ENCODE assay signal across 22 cellular contexts in the genomic region with DNA sequence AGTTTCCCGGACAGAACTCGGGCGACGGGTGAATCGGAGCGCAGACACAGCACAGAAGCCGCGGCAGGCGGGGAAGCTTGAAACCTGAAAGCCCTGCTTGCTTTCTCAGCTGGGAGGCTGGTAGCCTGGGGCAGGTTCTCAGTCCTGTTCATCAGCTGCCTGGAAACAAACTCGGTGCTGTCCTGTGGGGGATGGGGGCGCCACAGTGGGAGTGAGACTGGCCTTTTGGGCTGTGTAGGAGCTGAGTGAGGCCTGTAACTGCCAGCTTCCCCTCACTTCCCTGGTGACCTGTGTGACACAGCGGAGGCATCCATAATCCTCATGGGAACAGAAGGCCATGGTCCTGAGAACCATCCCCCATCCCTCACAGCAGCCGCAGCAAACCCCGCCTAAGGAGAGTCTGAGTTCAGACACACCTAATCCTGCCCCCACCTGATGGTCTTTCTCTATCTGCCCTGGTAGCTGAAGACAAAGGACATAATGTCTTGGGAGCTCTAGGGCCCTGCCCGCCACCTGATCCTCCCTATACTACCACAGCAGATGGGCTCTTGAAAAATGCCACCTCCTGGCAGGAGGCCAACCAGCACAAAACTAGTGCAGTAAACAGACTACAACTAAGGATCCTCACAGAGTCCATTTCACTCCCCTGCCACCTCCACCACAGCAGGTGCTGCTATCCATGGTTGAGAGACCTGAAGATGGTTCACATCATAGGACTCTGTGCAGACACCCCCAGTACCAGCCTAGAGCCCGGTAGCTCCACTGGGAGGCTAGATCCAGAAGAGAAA. TPM values are rescaled to one million over a fixed set of nuclear protein-coding genes. Genes with fewer than 3 reads are reported as not detected.
A peak's percentile ranks its signal among the peaks of the same experiment; 100 is the strongest.
DNase-seq lines count a peak whose midpoint lies in the region; TF ChIP-seq lines count a peak whose summit lies in the region.
"Had no signal": no experiment of that assay in that cellular context is flagged by ENCODE, and none has a peak within 500 bp of the region (broad histone marks: within the 10 kb centered on the region; RNA-seq: fewer than 3 reads in every experiment).

No MANE protein-coding gene starts in this region.

- H3K27ac ChIP-seq in mesendoderm (ENCODE audit: low read depth, low read length): no peak overlapping the region
- H3K27ac ChIP-seq: 22Rv1, prostate gland, spleen, upper lobe of right lung had no signal

- no peak overlapping the region for H3K4ac ChIP-seq in mesendoderm (ENCODE audit: low read depth, low read length)

- H3K18ac ChIP-seq in mesendoderm (ENCODE audit: low read length): no peak overlapping the region

- H3K4me1 Mint-ChIP-seq in activated T-helper 2 cell treated with anti-CD3 and anti-CD28 coated beads, Interferon-gamma antibody, Interleukin-2, Interleukin-4, amounts not matched to agents 10 μg/mL and 5 μg/mL and 100 μg/mL, durations not matched to agents 14 hours and 24 hours and 36 hours (ENCODE audit: low read depth): no peaks in the 10 kb centered on the region
- H3K4me1 Mint-ChIP-seq: activated CD4-positive, alpha-beta memory T cell treated with anti-CD3 and anti-CD28 coated beads, Interleukin-2, amount 10 ng/mL, durations not matched to agents 7 days and 5 days; brain; stimulated activated memory B cell treated with anti-CD40 and anti-IgM and Interleukin-4, amounts not matched to agents 10 μg/mL and 1 μg/mL and 100 μg/mL, for 72 hours had no signal

- no peak overlapping the region for H3K4me3 ChIP-seq in mesendoderm (ENCODE audit: low read length)
- H3K4me3 ChIP-seq: prostate gland, spleen, upper lobe of right lung had no signal

- no peaks in the 10 kb centered on the region for H3K36me3 Mint-ChIP-seq in activated T-helper 2 cell treated with anti-CD3 and anti-CD28 coated beads, Interferon-gamma antibody, Interleukin-2, Interleukin-4, amounts not matched to agents 10 μg/mL and 5 μg/mL and 100 μg/mL, durations not matched to agents 14 hours and 24 hours and 36 hours (ENCODE audit: low read depth)
- H3K36me3 Mint-ChIP-seq: brain; natural killer cell treated with Interleukin-12 subunit alpha and Interleukin-12 subunit beta and Interleukin-15 and Interleukin-18, amount 100 ng/mL, for 72 hours; stimulated activated memory B cell treated with anti-CD40 and anti-IgM and Interleukin-4, amounts not matched to agents 10 μg/mL and 1 μg/mL and 100 μg/mL, for 72 hours had no signal

- no CpG with 5 or more reads among the region's 16 CpGs for WGBS in mesendoderm (ENCODE audit: extremely low coverage, insufficient coverage, low lambda C conversion rate)

- no peak overlapping the region for H4K5ac ChIP-seq in mesendoderm (ENCODE audit: low read length)

- peak; percentile 34 for DNase-seq in DMS153 (lab: John Stamatoyannopoulos, UW)
- no peak for DNase-seq in DMS153 treated with DMSO at 0.1 percent for 48 hours (lab: John Stamatoyannopoulos, UW; ENCODE audit: unreplicated experiment)
- DNase-seq in NCI-H1105 treated with DMSO at 0.1 percent for 48 hours (lab: John Stamatoyannopoulos, UW): peak; percentile 33
- peak; percentile 97 to 98 for DNase-seq in NCI-H524 (lab: John Stamatoyannopoulos, UW)
- DNase-seq in mesendoderm: peak; percentile 70
- DNase-seq in central memory CD4-positive, alpha-beta T cell: no peak
- no peak for DNase-seq in activated T-helper 2 cell treated with anti-CD3 and anti-CD28 coated beads, Interferon-gamma antibody, Interleukin-2, Interleukin-4, amounts not matched to agents 10 μg/mL and 5 μg/mL and 100 μg/mL, durations not matched to agents 14 hours and 24 hours and 36 hours (ENCODE audit: low spot score)
- DNase-seq in GM10266 (ENCODE audit: extremely low spot score): no peak
- DNase-seq: activated CD4-positive, alpha-beta memory T cell treated with anti-CD3 and anti-CD28 coated beads, Interleukin-2, amount 10 ng/mL, durations not matched to agents 7 days and 5 days; activated T-cell treated with anti-CD3 and anti-CD28 coated beads, Interleukin-2, amount 50 U/mL, for 48 hours; C1 segment of cervical spinal cord; erythroblast; spleen; SW 1271; upper lobe of right lung had no signal

- no peak for TF ChIP-seq CTCF in GM10266 (IDR thresholded peaks at IDR 0.05; ENCODE audit: control insufficient read depth, insufficient read depth, low read depth, missing control alignments)

- no peak overlapping the region for H3K23ac ChIP-seq in mesendoderm (ENCODE audit: low read length)

- H3K27ac Mint-ChIP-seq in activated T-helper 2 cell treated with anti-CD3 and anti-CD28 coated beads, Interferon-gamma antibody, Interleukin-2, Interleukin-4, amounts not matched to agents 10 μg/mL and 5 μg/mL and 100 μg/mL, durations not matched to agents 14 hours and 24 hours and 36 hours: no peak overlapping the region
- H3K27ac Mint-ChIP-seq: activated CD4-positive, alpha-beta memory T cell treated with anti-CD3 and anti-CD28 coated beads, Interleukin-2, amount 10 ng/mL, durations not matched to agents 7 days and 5 days; activated naive CD8-positive, alpha-beta T cell; brain; dendritic cell treated with granulocyte-macrophage colony-stimulating factor and Interleukin-4, amounts not matched to agents 40 ng/mL and 50 ng/mL, for 4 days; natural killer cell treated with Interleukin-12 subunit alpha and Interleukin-12 subunit beta and Interleukin-15 and Interleukin-18, amount 100 ng/mL, for 72 hours; stimulated activated memory B cell treated with anti-CD40 and anti-IgM and Interleukin-4, amounts not matched to agents 10 μg/mL and 1 μg/mL and 100 μg/mL, for 72 hours had no signal

- H3K9ac ChIP-seq in mesendoderm (ENCODE audit: low read length): no peak overlapping the region

- no peaks in the 10 kb centered on the region for H3K4me1 ChIP-seq in mesendoderm (ENCODE audit: control insufficient read depth, low read depth, low read length)
- H3K4me1 ChIP-seq: prostate gland, spleen, upper lobe of right lung had no signal

- H3K56ac ChIP-seq in mesendoderm (ENCODE audit: low read length): peak overlapping the region; percentile 44

- no peak overlapping the region for H2BK15ac ChIP-seq in mesendoderm (replicated peaks; ENCODE audit: low read depth)

- no peak overlapping the region for H2BK5ac ChIP-seq in mesendoderm (ENCODE audit: low read length)

- no peaks in the 10 kb centered on the region for H3K9me3 Mint-ChIP-seq in activated T-helper 2 cell treated with anti-CD3 and anti-CD28 coated beads, Interferon-gamma antibody, Interleukin-2, Interleukin-4, amounts not matched to agents 10 μg/mL and 5 μg/mL and 100 μg/mL, durations not matched to agents 14 hours and 24 hours and 36 hours
- H3K9me3 Mint-ChIP-seq: activated CD4-positive, alpha-beta memory T cell treated with anti-CD3 and anti-CD28 coated beads, Interleukin-2, amount 10 ng/mL, durations not matched to agents 7 days and 5 days; dendritic cell treated with granulocyte-macrophage colony-stimulating factor and Interleukin-4, amounts not matched to agents 40 ng/mL and 50 ng/mL, for 4 days; natural killer cell treated with Interleukin-12 subunit alpha and Interleukin-12 subunit beta and Interleukin-15 and Interleukin-18, amount 100 ng/mL, for 72 hours had no signal

- no peak overlapping the region for H3K4me3 Mint-ChIP-seq in activated T-helper 2 cell treated with anti-CD3 and anti-CD28 coated beads, Interferon-gamma antibody, Interleukin-2, Interleukin-4, amounts not matched to agents 10 μg/mL and 5 μg/mL and 100 μg/mL, durations not matched to agents 14 hours and 24 hours and 36 hours (ENCODE audit: low read depth)
- H3K4me3 Mint-ChIP-seq: activated CD4-positive, alpha-beta memory T cell treated with anti-CD3 and anti-CD28 coated beads, Interleukin-2, amount 10 ng/mL, durations not matched to agents 7 days and 5 days; activated naive CD8-positive, alpha-beta T cell; brain; dendritic cell treated with granulocyte-macrophage colony-stimulating factor and Interleukin-4, amounts not matched to agents 40 ng/mL and 50 ng/mL, for 4 days; natural killer cell treated with Interleukin-12 subunit alpha and Interleukin-12 subunit beta and Interleukin-15 and Interleukin-18, amount 100 ng/mL, for 72 hours; stimulated activated memory B cell treated with anti-CD40 and anti-IgM and Interleukin-4, amounts not matched to agents 10 μg/mL and 1 μg/mL and 100 μg/mL, for 72 hours had no signal

- no peak overlapping the region for H2AK5ac ChIP-seq in mesendoderm (ENCODE audit: low read length)

- intact Hi-C loops in activated T-helper 2 cell treated with anti-CD3 and anti-CD28 coated beads, Interferon-gamma antibody, Interleukin-2, Interleukin-4, amounts not matched to agents 10 μg/mL and 5 μg/mL and 100 μg/mL, durations not matched to agents 14 hours and 24 hours and 36 hours (cut with micrococcal nuclease): no loop called here

- H3K36me3 ChIP-seq in mesendoderm (ENCODE audit: control insufficient read depth, insufficient read depth, low read length): no peaks in the 10 kb centered on the region
- H3K36me3 ChIP-seq: prostate gland, spleen, upper lobe of right lung had no signal

- no peaks in the 10 kb centered on the region for H3K79me2 ChIP-seq in mesendoderm (ENCODE audit: control insufficient read depth, insufficient read depth, low read length)

- no peaks in the 10 kb centered on the region for H3K27me3 ChIP-seq in mesendoderm (ENCODE audit: insufficient read depth, low read length, poor library complexity)
- H3K27me3 ChIP-seq: spleen, upper lobe of right lung had no signal

- H2BK120ac ChIP-seq in mesendoderm (ENCODE audit: low read depth, low read length): no peak overlapping the region

- H3K4me2 ChIP-seq in mesendoderm (ENCODE audit: low read length): no peak overlapping the region

- H3K27me3 Mint-ChIP-seq in activated T-helper 2 cell treated with anti-CD3 and anti-CD28 coated beads, Interferon-gamma antibody, Interleukin-2, Interleukin-4, amounts not matched to agents 10 μg/mL and 5 μg/mL and 100 μg/mL, durations not matched to agents 14 hours and 24 hours and 36 hours (ENCODE audit: low read depth): peaks cover 36% of the 10 kb centered on the region

- H3K79me1 ChIP-seq in mesendoderm (ENCODE audit: low read length): no peaks in the 10 kb centered on the region

- no peak overlapping the region for H4K8ac ChIP-seq in mesendoderm (ENCODE audit: low read depth, low read length)

RNA-seq across cellular contexts. Expression of gene LDLRAD4, which starts 52.7 kb away (rescaled TPM):
- 1.5 TPM for polyA plus RNA-seq in mesendoderm (2013, experiment 1 of 2)
- 1.7 TPM for polyA plus RNA-seq in mesendoderm (2013, experiment 2 of 2)
- 30.5 and 32.7 TPM in 2 replicates for total RNA-seq in activated T-helper 2 cell treated with anti-CD3 and anti-CD28 coated beads, Interferon-gamma antibody, Interleukin-2, Interleukin-4, amounts not matched to agents 10 μg/mL and 5 μg/mL and 100 μg/mL, durations not matched to agents 14 hours and 24 hours and 36 hours

Comparison
In these comparisons a context has a peak if more than half of its experiments do, and no peak if none do; other contexts are left out.
1. DNase-seq: peak in DMS153 (single experiment), NCI-H1105 treated with DMSO at 0.1 percent for 48 hours (single experiment), NCI-H524 (2 of 2) and mesendoderm (single experiment); none in DMS153 treated with DMSO at 0.1 percent for 48 hours (single experiment), central memory CD4-positive, alpha-beta T cell (single experiment), activated T-helper 2 cell treated with anti-CD3 and anti-CD28 coated beads, Interferon-gamma antibody, Interleukin-2, Interleukin-4, amounts not matched to agents 10 μg/mL and 5 μg/mL and 100 μg/mL, durations not matched to agents 14 hours and 24 hours and 36 hours (single experiment) and GM10266 (single experiment).